Comparison of ENCODE assay signal across 8 cellular contexts in the genomic region with DNA sequence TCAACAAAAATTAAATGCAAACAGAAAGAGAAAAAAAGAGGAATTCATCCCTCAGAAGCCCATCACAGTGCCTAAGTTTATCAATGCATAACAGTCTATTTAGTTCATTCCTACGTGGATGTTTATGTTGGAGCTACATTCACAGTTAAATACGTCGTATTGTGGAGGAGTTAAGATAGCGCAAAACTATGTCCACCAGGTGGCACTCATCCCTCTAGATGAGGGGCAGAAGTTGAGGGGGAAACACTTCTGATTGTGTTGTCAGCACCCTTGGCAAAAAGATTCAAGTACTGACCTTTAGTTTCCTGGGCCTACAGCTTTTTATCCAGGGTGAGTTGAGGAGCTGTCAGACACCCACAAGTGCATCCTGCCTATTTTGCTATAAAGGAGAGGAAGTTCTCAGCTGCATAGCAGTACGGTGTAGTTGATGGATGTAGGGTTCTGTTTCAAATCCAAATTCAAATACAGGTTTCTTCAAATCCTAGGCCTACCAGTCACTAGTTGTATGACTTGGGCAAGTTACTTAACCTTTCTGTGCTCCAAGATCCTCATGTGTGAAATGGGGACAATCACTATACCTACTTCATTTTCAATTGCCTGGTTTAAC. TPM values are rescaled to one million over a fixed set of nuclear protein-coding genes. Genes with fewer than 3 reads are reported as not detected.
A peak's percentile ranks its signal among the peaks of the same experiment; 100 is the strongest.
DNase-seq lines count a peak whose midpoint lies in the region; ATAC-seq, FAIRE-seq and TF ChIP-seq lines count a peak whose summit lies in the region.

No MANE protein-coding gene starts in this region.

- H3K4me1 Mint-ChIP-seq in brain: peaks cover 12% of the 10 kb centered on the region

- ATAC-seq in GM18867 (IDR thresholded peaks at IDR 0.05; ENCODE audit: unreplicated experiment): peak; percentile 65

- H3K27me3 ChIP-seq in HUES48 (ENCODE audit: control insufficient read depth, insufficient read depth, low read length): no peaks in the 10 kb centered on the region

- peaks cover 0 to 2% (median under 1%) of the 10 kb centered on the region in 5 experiments for H3K9me3 Mint-ChIP-seq in brain

- H3K27ac ChIP-seq in HUES48 (ENCODE audit: low read depth, low read length): peak overlapping the region; percentile 4

- H3K9ac ChIP-seq in HUES48 (ENCODE audit: low read depth, low read length): no peak overlapping the region

- H3K36me3 Mint-ChIP-seq in brain: no peaks in the 10 kb centered on the region

- H3K36me3 ChIP-seq in HUES48 (ENCODE audit: control insufficient read depth, insufficient read depth, low read length): no peaks in the 10 kb centered on the region

- TF ChIP-seq CTCF in AG10803 (conservative IDR thresholded peaks at IDR 0.05; ENCODE audit: low read length) (peak; percentile 69), brain (conservative IDR thresholded peaks at IDR 0.05) (peak; percentile 70 to 81)

- H3K9me3 ChIP-seq in HUES48 (ENCODE audit: control insufficient read depth, insufficient read depth, low read length): no peaks in the 10 kb centered on the region

- H3K27ac Mint-ChIP-seq in brain: no peak overlapping the region

- FAIRE-seq in RCC 7860 (lab: Jason Lieb, UNC): peak; percentile 77

- H3K27me3 Mint-ChIP-seq in brain: no peaks in the 10 kb centered on the region

- DNase-seq in AG10803 (ENCODE audit: low read depth) (peak; percentile 71), RCC 7860 (ENCODE audit: low spot score) (peak; percentile 70), islet precursor cell (peak; percentile 84), putamen (ENCODE audit: low spot score) (no peak)
- DNase-seq in stimulated activated CD4-positive, alpha-beta T cell treated with anti-CD3 and anti-CD28 coated beads, TNF-alpha, amount 100 ng/mL, for 48 hours (ENCODE audit: low read depth in 3 of 3): peak in 2 of 3 donors; percentile 17 to 47

- no peak overlapping the region for H3K4me3 Mint-ChIP-seq in brain

- peaks cover 12% of the 10 kb centered on the region for H3K4me1 ChIP-seq in HUES48 (ENCODE audit: control insufficient read depth, insufficient read depth, low read length)

- H3K4me3 ChIP-seq in AG10803 (ENCODE audit: low read length) (no peak overlapping the region), HUES48 (ENCODE audit: low read depth, low read length) (no peak overlapping the region)

RNA-seq across cellular contexts. Expression of gene MYO1B, which starts 26.8 kb away (rescaled TPM):
- polyA plus RNA-seq in brain (ENCODE audit: insufficient read depth, low read depth, low replicate concordance): 35.7 TPM
